8 cellular contexts compared by ENCODE assay signal in genomic region chr3:100072328-100073048, GRCh38. TPM values are rescaled to one million over a fixed set of nuclear protein-coding genes. Genes with fewer than 3 reads are reported as not detected.
A peak's percentile ranks its signal among the peaks of the same experiment; 100 is the strongest.
DNase-seq lines count a peak whose midpoint lies in the region; ATAC-seq and TF ChIP-seq lines count a peak whose summit lies in the region.
"Had no signal": no experiment of that assay in that cellular context is flagged by ENCODE, and none has a peak within 500 bp of the region (broad histone marks: within the 10 kb centered on the region; RNA-seq: fewer than 3 reads in every experiment).

No MANE protein-coding gene starts in this region.

- POLR2A ChIA-PET in activated CD4-positive, alpha-beta memory T cell treated with anti-CD3 and anti-CD28 coated beads, Interleukin-2, amount 10 ng/mL, durations not matched to agents 7 days and 5 days (lab: Charles Lee) = interaction anchor here (0.9 to 1.6 kb wide), 6 partner anchors 13 to 329 kb away, joined by 3 to 11 read pairs (median 4); partner anchors contain the start of genes CMSS1, LNP1, TBC1D23 and TOMM70

- no peak overlapping the region for H2AFZ ChIP-seq in smooth muscle cell (ENCODE audit: low read depth)

- no peak for TF ChIP-seq CTCF in smooth muscle cell (IDR thresholded peaks at IDR 0.05; ENCODE audit: borderline replicate concordance, insufficient read depth, poor library complexity, severe bottlenecking)

- no peak overlapping the region for H3K9ac ChIP-seq in smooth muscle cell (ENCODE audit: low read depth)

- peaks cover 35% of the 10 kb centered on the region for H3F3A ChIP-seq in smooth muscle cell (ENCODE audit: low read depth)

- peaks cover 46% of the 10 kb centered on the region for H3K4me1 ChIP-seq in smooth muscle cell (ENCODE audit: low read depth)

- H3K4me3 Mint-ChIP-seq in activated CD4-positive, alpha-beta memory T cell treated with anti-CD3 and anti-CD28 coated beads, Interleukin-2, amount 10 ng/mL, durations not matched to agents 7 days and 5 days = peak overlapping the region; percentile 62

- H3K4me3 ChIP-seq in smooth muscle cell = no peak overlapping the region

- H3K36me3 Mint-ChIP-seq in activated CD4-positive, alpha-beta memory T cell treated with anti-CD3 and anti-CD28 coated beads, Interleukin-2, amount 10 ng/mL, durations not matched to agents 7 days and 5 days (ENCODE audit: low read depth) = peaks cover 36% of the 10 kb centered on the region

- peak overlapping the region; percentile 98 for H3K27ac ChIP-seq in smooth muscle cell (ENCODE audit: low read depth)

- no peaks in the 10 kb centered on the region for H3K9me3 ChIP-seq in smooth muscle cell (replicated peaks; ENCODE audit: low read depth)

- H3K36me3 ChIP-seq in smooth muscle cell (ENCODE audit: low read depth) = no peaks in the 10 kb centered on the region

- H3K4me2 ChIP-seq in smooth muscle cell = peak overlapping the region; percentile 75

- ATAC-seq in GM18873 (IDR thresholded peaks at IDR 0.05; ENCODE audit: low FRiP score, unreplicated experiment) = peak; percentile 52
- ATAC-seq in HG03159 (IDR thresholded peaks at IDR 0.05; ENCODE audit: unreplicated experiment) = peak; percentile 57
- ATAC-seq in HG03280 (IDR thresholded peaks at IDR 0.05; ENCODE audit: unreplicated experiment) = no peak

- H4K20me1 ChIP-seq in smooth muscle cell (ENCODE audit: low read depth) = no peaks in the 10 kb centered on the region

- peak; percentile 41 for DNase-seq in activated CD4-positive, alpha-beta memory T cell treated with anti-CD3 and anti-CD28 coated beads, Interleukin-2, amount 10 ng/mL, durations not matched to agents 7 days and 5 days
- DNase-seq in smooth muscle cell (lab: John Stamatoyannopoulos, UW; ENCODE audit: unreplicated experiment) (no peak), amniotic stem cell (lab: John Stamatoyannopoulos, UW) (no peak), NCI-H2171 (lab: John Stamatoyannopoulos, UW) (no peak)

- CTCF ChIA-PET in activated CD4-positive, alpha-beta memory T cell treated with anti-CD3 and anti-CD28 coated beads, Interleukin-2, amount 10 ng/mL, durations not matched to agents 7 days and 5 days (lab: Charles Lee) = interaction anchor here (0.6 to 5.6 kb wide), 4 partner anchors 17 to 188 kb away, joined by 3 to 38 read pairs (median 18); partner anchors contain the start of gene TBC1D23

- peaks cover 4% of the 10 kb centered on the region for H3K9me3 Mint-ChIP-seq in activated CD4-positive, alpha-beta memory T cell treated with anti-CD3 and anti-CD28 coated beads, Interleukin-2, amount 10 ng/mL, durations not matched to agents 7 days and 5 days

- peaks cover 70% of the 10 kb centered on the region for H3K4me1 Mint-ChIP-seq in activated CD4-positive, alpha-beta memory T cell treated with anti-CD3 and anti-CD28 coated beads, Interleukin-2, amount 10 ng/mL, durations not matched to agents 7 days and 5 days

- no peaks in the 10 kb centered on the region for H3K27me3 ChIP-seq in smooth muscle cell (ENCODE audit: low read depth)

- H3K79me2 ChIP-seq in smooth muscle cell (ENCODE audit: low read depth) = no peaks in the 10 kb centered on the region

- peak overlapping the region; percentile 91 for H3K27ac Mint-ChIP-seq in activated CD4-positive, alpha-beta memory T cell treated with anti-CD3 and anti-CD28 coated beads, Interleukin-2, amount 10 ng/mL, durations not matched to agents 7 days and 5 days

- no peaks in the 10 kb centered on the region for H3K27me3 Mint-ChIP-seq in activated CD4-positive, alpha-beta memory T cell treated with anti-CD3 and anti-CD28 coated beads, Interleukin-2, amount 10 ng/mL, durations not matched to agents 7 days and 5 days

- WGBS in smooth muscle cell (ENCODE audit: low lambda C conversion rate) = 69% methylated on average over 3 of the region's 3 CpGs

RNA-seq across cellular contexts. Expression of gene FILIP1L, which starts 41.8 kb away (rescaled TPM):
- 1 to 10 TPM; 1.9 to 2.0 TPM for total RNA-seq in activated CD4-positive, alpha-beta memory T cell treated with anti-CD3 and anti-CD28 coated beads, Interleukin-2, amount 10 ng/mL, durations not matched to agents 7 days and 5 days
- total RNA-seq in smooth muscle cell = 104 and 115 TPM in 2 replicates
- 56.2 and 94.3 TPM in 2 replicates for polyA plus RNA-seq in smooth muscle cell
- total RNA-seq: SK-MEL-5 had no signal

Comparison
In these comparisons a context has a peak if more than half of its experiments do, and no peak if none do; other contexts are left out.
1. RNA of gene FILIP1L, which starts 41.8 kb away (total RNA-seq): 104 to 115 TPM in smooth muscle cell; 1.9 to 2.0 TPM in activated CD4-positive, alpha-beta memory T cell treated with anti-CD3 and anti-CD28 coated beads, Interleukin-2, amount 10 ng/mL, durations not matched to agents 7 days and 5 days; every median in the first group is over 10 times any median in the second.